In the genomic region with DNA sequence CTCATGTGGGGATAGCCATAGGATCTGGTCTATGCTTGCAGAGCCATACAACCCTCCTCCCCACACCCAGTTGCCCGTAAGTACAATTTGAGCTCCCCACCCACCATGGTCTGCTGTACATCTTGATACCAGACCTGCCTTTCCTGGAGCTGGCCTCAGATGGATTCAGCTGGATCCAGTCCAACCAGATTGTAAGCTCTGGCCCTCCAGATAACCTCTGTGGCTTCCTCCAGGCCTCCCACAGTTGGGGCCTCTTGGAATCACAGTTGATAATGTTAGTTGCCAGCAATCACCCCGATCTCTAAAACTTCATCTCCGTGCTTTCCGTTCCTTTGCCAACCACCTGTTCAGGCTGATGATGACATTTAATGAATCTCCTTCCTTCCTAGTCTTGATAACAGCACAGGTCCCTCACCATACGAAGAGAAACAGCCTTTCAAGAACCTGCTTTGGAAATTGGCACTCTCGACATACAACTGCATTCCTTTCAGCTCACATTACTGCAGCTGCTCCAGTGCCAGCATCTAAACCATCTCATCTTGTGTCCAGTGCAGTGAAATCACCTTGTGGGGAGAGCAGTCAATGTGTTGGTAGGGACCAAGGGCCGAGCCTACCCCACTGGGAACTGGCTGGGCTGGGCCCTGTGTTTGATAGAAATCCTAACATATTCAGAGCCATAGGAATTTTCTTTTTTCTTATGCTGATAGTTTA, we compare ENCODE assay signal across 14 cellular contexts. TPM values are rescaled to one million over a fixed set of nuclear protein-coding genes. Genes with fewer than 3 reads are reported as not detected.
DNase-seq lines count a peak whose midpoint lies in the region; ATAC-seq, FAIRE-seq and TF ChIP-seq lines count a peak whose summit lies in the region.
"Had no signal": no experiment of that assay in that cellular context is flagged by ENCODE, and none has a peak within 500 bp of the region (broad histone marks: within the 10 kb centered on the region; RNA-seq: fewer than 3 reads in every experiment).

No MANE protein-coding gene starts in this region.

- H3K27ac ChIP-seq in OCI-LY1 (ENCODE audit: low read depth, low read length, poor library complexity, severe bottlenecking), result peak overlapping the region; percentile 76
- peak overlapping the region in 2 of 4 donors; percentile 29 to 36 for H3K27ac ChIP-seq in gastroesophageal sphincter
- no peak overlapping the region for H3K27ac ChIP-seq in pancreas
- H3K27ac ChIP-seq in GM23248, result no peak overlapping the region
- H3K27ac ChIP-seq: brain microvascular endothelial cell, HL-60, neutrophil had no signal

- in situ Hi-C loops in GM23248 (cut with MboI), result loop anchor here (10.0 to 25.0 kb wide), 2 partner anchors 737 to 994 kb away; no protein-coding TSS in a partner anchor

- H3K27me3 ChIP-seq in OCI-LY1 (ENCODE audit: insufficient read depth, low read length) (no peaks in the 10 kb centered on the region), gastroesophageal sphincter (no peaks in the 10 kb centered on the region), pancreas (no peaks in the 10 kb centered on the region), GM23248 (replicated peaks; ENCODE audit: insufficient read depth) (no peaks in the 10 kb centered on the region; the same call in 1 of the 2 replicates)
- H3K27me3 ChIP-seq: brain microvascular endothelial cell had no signal

- 56 to 57% methylated on average over 6 of the region's 7 CpGs for WGBS in gastroesophageal sphincter (ENCODE audit: low coverage in 1 of 2), 2 donors
- WGBS in pancreas, 2 donors, result 62 to 65% methylated on average over 7 of the region's 7 CpGs
- WGBS in GM23248 (ENCODE audit: low coverage in 1 of 2, low lambda C conversion rate in 2 of 2, missing lambda C conversion rate in 2 of 2), 2 experiments, result 84 to 86% methylated on average over 7 of the region's 7 CpGs

- DNase-seq in NCI-H2196 (lab: John Stamatoyannopoulos, UW; ENCODE audit: unreplicated experiment), result peak; percentile 5
- no peak for DNase-seq in NCI-H2196 treated with DMSO at 0.1 percent for 48 hours (lab: John Stamatoyannopoulos, UW; ENCODE audit: unreplicated experiment)
- DNase-seq in pancreas, result no peak
- DNase-seq in SIG-M5 treated with dmso at 0.1 percent for 504 hours (lab: John Stamatoyannopoulos, UW; ENCODE audit: unreplicated experiment), result no peak
- no peak for DNase-seq in GM23248
- DNase-seq: brain microvascular endothelial cell; NCI-H1105; stimulated activated CD4-positive, alpha-beta T cell treated with anti-CD3 and anti-CD28 coated beads, Interleukin-2, amount 100 ng/mL, for 24 hours had no signal

- H3K79me2 ChIP-seq in OCI-LY1 (ENCODE audit: insufficient read depth, low read length), result no peaks in the 10 kb centered on the region
- no peaks in the 10 kb centered on the region for H3K79me2 ChIP-seq in GM23248 (ENCODE audit: insufficient read depth)

- ATAC-seq in gastroesophageal sphincter, result peak; percentile 52
- ATAC-seq in pancreas, result peak in 3 of 4 donors; percentile 25 to 32 (median 26)
- ATAC-seq in HG03439 (IDR thresholded peaks at IDR 0.05; ENCODE audit: unreplicated experiment), result no peak

- H3K9me3 ChIP-seq in OCI-LY1 (ENCODE audit: low read length) (no peaks in the 10 kb centered on the region), gastroesophageal sphincter (no peaks in the 10 kb centered on the region), pancreas (no peaks in the 10 kb centered on the region), GM23248 (ENCODE audit: low read depth) (no peaks in the 10 kb centered on the region)
- H3K9me3 ChIP-seq: neutrophil had no signal

- H3K4me2 ChIP-seq in OCI-LY1 (ENCODE audit: low read length), result peak overlapping the region; percentile 47
- no peak overlapping the region for H3K4me2 ChIP-seq in GM23248 (ENCODE audit: unreplicated experiment)

- TF ChIP-seq EP300 in gastroesophageal sphincter (IDR thresholded peaks at IDR 0.05), result no peak

- peak overlapping the region; percentile 42 for H3K9ac ChIP-seq in OCI-LY1 (ENCODE audit: low read length)
- no peak overlapping the region for H3K9ac ChIP-seq in GM23248

- no peak for FAIRE-seq in pancreas (lab: Jason Lieb, UNC)
- FAIRE-seq: keratinocyte had no signal

- TF ChIP-seq POLR2A in gastroesophageal sphincter (IDR thresholded peaks at IDR 0.05), result no peak

- H3F3A ChIP-seq in OCI-LY1 (ENCODE audit: insufficient read depth, low read length), result 0 out of 2 replicates have a peak, but pooled peaks cover 3% of the 10 kb centered on the region
- no peaks in the 10 kb centered on the region for H3F3A ChIP-seq in GM23248 (ENCODE audit: insufficient read depth)

- TF ChIP-seq CTCF in OCI-LY1 (IDR thresholded peaks at IDR 0.05; ENCODE audit: low read length) (no peak), gastroesophageal sphincter (IDR thresholded peaks at IDR 0.05) (no peak), pancreas (IDR thresholded peaks at IDR 0.05) (no peak)

- no peak overlapping the region for H3K4me3 ChIP-seq in OCI-LY1 (ENCODE audit: low read depth, low read length, poor library complexity, severe bottlenecking)
- H3K4me3 ChIP-seq in gastroesophageal sphincter, result no peak overlapping the region
- no peak overlapping the region for H3K4me3 ChIP-seq in pancreas
- H3K4me3 ChIP-seq in GM23248, result no peak overlapping the region

- H3K9me2 ChIP-seq in OCI-LY1 (ENCODE audit: low read depth, low read length) (no peaks in the 10 kb centered on the region), GM23248 (ENCODE audit: insufficient read depth) (no peaks in the 10 kb centered on the region)

- H3K36me3 ChIP-seq in OCI-LY1 (ENCODE audit: insufficient read depth, low read length), result no peaks in the 10 kb centered on the region
- no peaks in the 10 kb centered on the region for H3K36me3 ChIP-seq in gastroesophageal sphincter
- no peaks in the 10 kb centered on the region for H3K36me3 ChIP-seq in pancreas
- H3K36me3 ChIP-seq in GM23248 (ENCODE audit: low read depth), result no peaks in the 10 kb centered on the region
- H3K36me3 ChIP-seq: brain microvascular endothelial cell, neutrophil had no signal

- H2AFZ ChIP-seq in OCI-LY1 (ENCODE audit: low read length) (peak overlapping the region; percentile 72), GM23248 (no peak overlapping the region)

- intact Hi-C loops in pancreas (cut with DNase I), result loop anchor here (10.0 kb wide), 2 partner anchors 607 to 617 kb away; no protein-coding TSS in a partner anchor

- H3K4me1 ChIP-seq in OCI-LY1 (ENCODE audit: insufficient read depth, low read length, severe bottlenecking) (peaks cover 45% of the 10 kb centered on the region), gastroesophageal sphincter (peaks cover 0 to 22% (median 7%) of the 10 kb centered on the region in 3 donors), pancreas (peaks cover 0 to 5% (median 0%) of the 10 kb centered on the region in 3 donors), GM23248 (ENCODE audit: insufficient read depth) (no peaks in the 10 kb centered on the region)

- H4K20me1 ChIP-seq in OCI-LY1 (ENCODE audit: insufficient read depth, low read length) (no peaks in the 10 kb centered on the region), GM23248 (ENCODE audit: insufficient read depth) (no peaks in the 10 kb centered on the region)

RNA-seq across cellular contexts. Expression of gene FOXO1, which starts 15.1 kb away (rescaled TPM):
- total RNA-seq in gastroesophageal sphincter (10 to 100 TPM; 52.4 to 72.2 (median 59.5) TPM), pancreas (10 to 100 TPM; 12.6 to 21.9 (median 16.1) TPM)
- polyA plus RNA-seq in pancreas (10 to 100 TPM in 1 of 2 donors, 1 to 10 TPM in 1; 3.8 to 10.2 TPM), GM23248 (2016; fragmentation: Nextera tagmentation; extraction: Ambion mirVana) (0.46 and 0.59 TPM in 2 replicates)
- 0.63 and 1.1 TPM in 2 replicates for total RNA-seq in GM23248 (2014; rRNA removed; shearing (Covaris generic))
